Comparison of ENCODE assay signal across 13 cellular contexts in genomic region chr4:39931441-39931901, GRCh38. TPM values are rescaled to one million over a fixed set of nuclear protein-coding genes. Genes with fewer than 3 reads are reported as not detected.
DNase-seq lines count a peak whose midpoint lies in the region; ATAC-seq and FAIRE-seq lines count a peak whose summit lies in the region.
"Had no signal": no experiment of that assay in that cellular context is flagged by ENCODE, and none has a peak within 500 bp of the region (broad histone marks: within the 10 kb centered on the region; RNA-seq: fewer than 3 reads in every experiment).

No MANE protein-coding gene starts in this region.

- FAIRE-seq in GM19239 (lab: Jason Lieb, UNC), result peak; percentile 57
- FAIRE-seq: keratinocyte had no signal

- CTCF ChIA-PET in CD8-positive, alpha-beta memory T cell (lab: Charles Lee), result no interaction called here
- CTCF ChIA-PET in T-cell (lab: Charles Lee), result interaction anchor here in 1 of 2 donors (0.7 kb wide), 1 partner anchor 38 kb away, joined by 3 read pairs; no protein-coding TSS in a partner anchor

- H3K4me1 Mint-ChIP-seq in CD8-positive, alpha-beta memory T cell, result peaks cover 55 to 83% (median 82%) of the 10 kb centered on the region in 3 donors
- H3K4me1 Mint-ChIP-seq in T-cell, result peaks cover 54 to 64% (median 58%) of the 10 kb centered on the region in 3 donors

- no peak overlapping the region for H3K4me3 ChIP-seq in CD8-positive, alpha-beta memory T cell (ENCODE audit: low read length)
- H3K4me3 ChIP-seq in mesodermal cell (ENCODE audit: extremely low read depth, insufficient read depth, low read length, poor library complexity, severe bottlenecking), result no peak overlapping the region
- H3K4me3 ChIP-seq: SJCRH30, thoracic aorta had no signal

- H3K27me3 ChIP-seq in CD8-positive, alpha-beta memory T cell (ENCODE audit: insufficient read depth, low read length, poor library complexity, severe bottlenecking), result no peaks in the 10 kb centered on the region
- H3K27me3 ChIP-seq: SJCRH30 had no signal

- H3K36me3 Mint-ChIP-seq in CD8-positive, alpha-beta memory T cell, result peaks cover 0 to 23% (median 8%) of the 10 kb centered on the region in 3 donors
- H3K36me3 Mint-ChIP-seq in T-cell, result peaks cover 15% of the 10 kb centered on the region

- DNase-seq in CD8-positive, alpha-beta memory T cell, result peak in 2 of 5 donors; percentile 23 to 50
- DNase-seq in GM19239 (ENCODE audit: insufficient read length, low spot score) (no peak), T-cell (peak in 4 of 34 experiments; percentile 5 to 13 (median 10))
- no peak for DNase-seq in stimulated activated CD4-positive, alpha-beta T cell treated with anti-CD3 and anti-CD28 coated beads, Interleukin-1b, Interleukin-23, amount 100 ng/mL, for 48 hours
- DNase-seq: central memory CD4-positive, alpha-beta T cell; SJCRH30; stimulated activated CD4-positive, alpha-beta T cell treated with anti-CD3 and anti-CD28 coated beads, Interleukin-2, amount 100 ng/mL, for 48 hours had no signal

- H3K27ac Mint-ChIP-seq in CD8-positive, alpha-beta memory T cell, result peak overlapping the region; percentile 84 to 97 (median 90)
- H3K27ac Mint-ChIP-seq in T-cell, result peak overlapping the region; percentile 82 to 89

- no peaks in the 10 kb centered on the region for H3K9me3 Mint-ChIP-seq in CD8-positive, alpha-beta memory T cell
- no peaks in the 10 kb centered on the region for H3K9me3 Mint-ChIP-seq in T-cell

- no peaks in the 10 kb centered on the region for H3K9me3 ChIP-seq in CD8-positive, alpha-beta memory T cell (ENCODE audit: low read length)
- no peaks in the 10 kb centered on the region for H3K9me3 ChIP-seq in mesodermal cell (ENCODE audit: control insufficient read depth, low read length)
- H3K9me3 ChIP-seq: SJCRH30, thoracic aorta had no signal

- H3K27me3 Mint-ChIP-seq in CD8-positive, alpha-beta memory T cell, result no peaks in the 10 kb centered on the region
- no peaks in the 10 kb centered on the region for H3K27me3 Mint-ChIP-seq in T-cell

- H3K36me3 ChIP-seq in CD8-positive, alpha-beta memory T cell (ENCODE audit: insufficient read depth, low read length), result no peaks in the 10 kb centered on the region
- H3K36me3 ChIP-seq in mesodermal cell (ENCODE audit: control insufficient read depth, insufficient read depth, low read length), result peaks cover 29% of the 10 kb centered on the region
- H3K36me3 ChIP-seq: thoracic aorta had no signal

- peak in 2 of 4 experiments; percentile 32 to 55 for ATAC-seq in T-cell (replicated peaks in 1 of 4)
- no peak for ATAC-seq in GM21723 (IDR thresholded peaks at IDR 0.05; ENCODE audit: unreplicated experiment)
- no peak for ATAC-seq in HG02763 (IDR thresholded peaks at IDR 0.05; ENCODE audit: unreplicated experiment)
- ATAC-seq in GM21447 (IDR thresholded peaks at IDR 0.05; ENCODE audit: unreplicated experiment), result no peak

- H3K27ac ChIP-seq in CD8-positive, alpha-beta memory T cell (ENCODE audit: low read depth, low read length), result no peak overlapping the region
- peak overlapping the region; percentile 36 for H3K27ac ChIP-seq in mesodermal cell (ENCODE audit: low read depth, low read length, severe bottlenecking)
- H3K27ac ChIP-seq: SJCRH30, thoracic aorta had no signal

- POLR2A ChIA-PET in CD8-positive, alpha-beta memory T cell (lab: Charles Lee), result no interaction called here
- POLR2A ChIA-PET in T-cell (lab: Charles Lee), result no interaction called here

- peak overlapping the region; percentile 24 to 82 (median 67) for H3K4me3 Mint-ChIP-seq in CD8-positive, alpha-beta memory T cell
- no peak overlapping the region for H3K4me3 Mint-ChIP-seq in T-cell

- peaks cover 36% of the 10 kb centered on the region for H3K4me1 ChIP-seq in CD8-positive, alpha-beta memory T cell (ENCODE audit: insufficient read depth, low read length)
- peaks cover 5% of the 10 kb centered on the region for H3K4me1 ChIP-seq in mesodermal cell (ENCODE audit: control insufficient read depth, insufficient read depth, low read length, poor library complexity, severe bottlenecking)

- 86 to 100% methylated on average over 2 to 3 of the region's 5 CpGs for WGBS in mesodermal cell (ENCODE audit: insufficient coverage in 2 of 2), 2 experiments

RNA-seq across cellular contexts. Expression of gene PDS5A, which starts 46.2 kb away (rescaled TPM):
- total RNA-seq in CD8-positive, alpha-beta memory T cell, result 100 to 1,000 TPM; 111 TPM
- 49.2 TPM for polyA plus RNA-seq in CD8-positive, alpha-beta memory T cell
- total RNA-seq in T-cell, result 100 to 1,000 TPM in 2 of 5 donors, 10 to 100 TPM in 3; 73.5 to 113 (median 88.5) TPM
- 53.6 TPM for polyA plus RNA-seq in mesodermal cell (2013, experiment 1 of 2)
- polyA plus RNA-seq in mesodermal cell (2013, experiment 2 of 2), result 51.2 TPM

Comparison
In these comparisons a context has a peak if more than half of its experiments do, and no peak if none do; other contexts are left out.
1. H3K4me3 Mint-ChIP-seq: peak in CD8-positive, alpha-beta memory T cell (7 of 7); none in T-cell (0 of 3).